ENCODE assay signal across 1 cellular context in genomic region chr6:161273356-161273751, GRCh38.
TF ChIP-seq lines count a peak whose summit lies in the region.

No MANE protein-coding gene starts in this region.

TF ChIP-seq in endothelial cell of umbilical vein, 7 proteins besides CTCF, POLR2A, EP300 and RAD21 (continued from another document):
- no peak for TF ChIP-seq POLR2AphosphoS5 (IDR thresholded peaks at IDR 0.05; ENCODE audit: insufficient read depth, low read depth, low read length)
